8 cellular contexts compared by ENCODE assay signal in genomic region chr2:231613054-231613654, GRCh38. TPM values are rescaled to one million over a fixed set of nuclear protein-coding genes. Genes with fewer than 3 reads are reported as not detected.
A peak's percentile ranks its signal among the peaks of the same experiment; 100 is the strongest.
DNase-seq lines count a peak whose midpoint lies in the region; ATAC-seq, FAIRE-seq and TF ChIP-seq lines count a peak whose summit lies in the region.

No MANE protein-coding gene starts in this region.

- no peaks in the 10 kb centered on the region for H3K27me3 ChIP-seq in right atrium auricular region

- H3K4me1 ChIP-seq in right atrium auricular region: peaks cover 0 to 46% of the 10 kb centered on the region in 2 donors

- TF ChIP-seq POLR2A in GM12891 (IDR thresholded peaks at IDR 0.05; ENCODE audit: low read depth, low read length) (no peak), H54 (IDR thresholded peaks at IDR 0.05; ENCODE audit: low read depth, low read length) (no peak)

- peak overlapping the region in 1 of 2 donors; percentile 52 for H3K4me3 ChIP-seq in right atrium auricular region
- H3K4me3 ChIP-seq in skin epidermis: peak overlapping the region in 4 of 7 experiments; percentile 37 to 48 (median 44)

- H3K9me3 ChIP-seq in right atrium auricular region: no peaks in the 10 kb centered on the region

- no peak for DNase-seq in GM12891 (ENCODE audit: insufficient read length, low spot score)
- peak; percentile 76 for DNase-seq in activated CD8-positive, alpha-beta memory T cell treated with anti-CD3 and anti-CD28 coated beads, Interleukin-2, amount 50 U/mL, for 48 hours
- no peak for DNase-seq in right atrium auricular region (ENCODE audit: low spot score)
- no peak for DNase-seq in NAMALWA (ENCODE audit: low spot score)
- no peak for DNase-seq in DMS79 treated with DMSO at 0.1 percent for 48 hours (lab: John Stamatoyannopoulos, UW)
- DNase-seq in H54 (ENCODE audit: insufficient read length, low spot score): no peak

- H3K27ac ChIP-seq in right atrium auricular region: peak overlapping the region; percentile 97 to 99
- peak overlapping the region; percentile 77 to 99 (median 96) for H3K27ac ChIP-seq in skin epidermis

- no peaks in the 10 kb centered on the region for H3K36me3 ChIP-seq in right atrium auricular region

- ATAC-seq in HG03135 (IDR thresholded peaks at IDR 0.05; ENCODE audit: unreplicated experiment): peak; percentile 8

- FAIRE-seq in GM12891 (lab: Jason Lieb, UNC) (peak; percentile 20), H54 (lab: Jason Lieb, UNC) (no peak)

- no peak for TF ChIP-seq CTCF in right atrium auricular region (IDR thresholded peaks at IDR 0.05)

TF ChIP-seq in GM12891, 5 proteins besides CTCF, POLR2A, EP300 and RAD21:
- TF ChIP-seq SPI1 (IDR thresholded peaks at IDR 0.05; ENCODE audit: low read depth, low read length) (peak; percentile 58; the same call in 1 of the 2 replicates), POLR2AphosphoS5 (IDR thresholded peaks at IDR 0.05; ENCODE audit: low read depth, low read length) (no peak; the same call in 1 of the 2 replicates)

RNA-seq across cellular contexts. Expression of gene TEX44, which starts 20.5 kb away (rescaled TPM):
- not detected for polyA plus RNA-seq in GM12891 (2012; ENCODE audit: low read depth, missing spikeins)
- not detected for total RNA-seq in right atrium auricular region
